ENCODE assay signal across 1 cellular context in genomic region chr18:24658302-24658701, GRCh38.
TF ChIP-seq lines count a peak whose summit lies in the region.

No MANE protein-coding gene starts in this region.

TF ChIP-seq in IMR-90, 13 proteins besides CTCF, POLR2A, EP300 and RAD21 (continued from another document):
- TF ChIP-seq USF2 (IDR thresholded peaks at IDR 0.05; ENCODE audit: low read depth, low read length) (no peak), MXI1 (IDR thresholded peaks at IDR 0.05; ENCODE audit: borderline replicate concordance, low read depth, low read length) (no peak), ELK1 (IDR thresholded peaks at IDR 0.05; ENCODE audit: borderline replicate concordance, low read depth, low read length) (no peak), BHLHE40 (IDR thresholded peaks at IDR 0.05; ENCODE audit: low read depth, low read length) (no peak), FOS (IDR thresholded peaks at IDR 0.05; ENCODE audit: low read depth, low read length) (no peak), MAFK (IDR thresholded peaks at IDR 0.05; ENCODE audit: low read depth, low read length) (no peak), CEBPB (IDR thresholded peaks at IDR 0.05; ENCODE audit: low read depth, low read length) (no peak)
